In the genomic region with DNA sequence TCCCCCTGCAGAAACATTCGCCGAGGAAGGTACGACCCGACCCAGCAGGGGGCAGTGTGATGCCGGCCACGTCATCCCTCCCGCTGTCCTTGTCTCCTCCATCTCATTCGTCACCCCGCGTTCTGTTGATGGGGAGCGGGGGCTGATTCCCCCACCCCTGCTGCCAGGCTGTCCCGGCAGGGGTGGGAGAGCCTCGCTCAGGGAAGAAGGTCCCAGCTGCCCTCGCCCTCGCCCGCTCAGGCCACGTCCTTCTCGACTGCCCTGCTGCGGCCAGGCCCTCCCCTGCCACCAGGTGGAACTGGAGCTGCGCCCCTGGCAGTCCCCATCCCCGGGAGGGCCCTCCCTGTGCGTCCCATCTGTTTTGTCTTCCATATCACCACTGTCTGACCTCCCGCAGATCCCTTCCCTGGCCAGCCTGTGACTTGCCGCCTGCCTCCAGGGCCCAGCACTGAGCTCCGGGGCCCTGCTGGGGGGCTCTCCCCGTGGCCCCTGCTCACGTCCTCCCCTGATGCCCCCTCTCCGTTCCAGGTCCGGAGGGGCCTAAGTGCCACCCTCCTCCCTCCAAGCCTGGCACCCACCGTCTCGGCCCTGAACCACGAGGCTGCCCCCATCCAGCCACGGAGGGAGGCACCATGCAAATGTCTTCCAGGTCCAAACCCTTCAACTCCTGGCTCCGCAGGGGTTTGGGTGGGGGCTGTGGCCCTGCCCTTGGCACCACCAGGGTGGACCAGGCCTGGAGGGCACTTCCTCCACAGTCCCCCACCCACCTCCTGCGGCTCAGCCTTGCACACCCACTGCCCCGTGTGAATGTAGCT, we compare ENCODE assay signal across 1 cellular context.
TF ChIP-seq lines count a peak whose summit lies in the region.

No MANE protein-coding gene starts in this region.

TF ChIP-seq in HepG2, 621 proteins besides CTCF, POLR2A, EP300 and RAD21 (continued from another document and continues in another):
- TF ChIP-seq, protein P1, sequence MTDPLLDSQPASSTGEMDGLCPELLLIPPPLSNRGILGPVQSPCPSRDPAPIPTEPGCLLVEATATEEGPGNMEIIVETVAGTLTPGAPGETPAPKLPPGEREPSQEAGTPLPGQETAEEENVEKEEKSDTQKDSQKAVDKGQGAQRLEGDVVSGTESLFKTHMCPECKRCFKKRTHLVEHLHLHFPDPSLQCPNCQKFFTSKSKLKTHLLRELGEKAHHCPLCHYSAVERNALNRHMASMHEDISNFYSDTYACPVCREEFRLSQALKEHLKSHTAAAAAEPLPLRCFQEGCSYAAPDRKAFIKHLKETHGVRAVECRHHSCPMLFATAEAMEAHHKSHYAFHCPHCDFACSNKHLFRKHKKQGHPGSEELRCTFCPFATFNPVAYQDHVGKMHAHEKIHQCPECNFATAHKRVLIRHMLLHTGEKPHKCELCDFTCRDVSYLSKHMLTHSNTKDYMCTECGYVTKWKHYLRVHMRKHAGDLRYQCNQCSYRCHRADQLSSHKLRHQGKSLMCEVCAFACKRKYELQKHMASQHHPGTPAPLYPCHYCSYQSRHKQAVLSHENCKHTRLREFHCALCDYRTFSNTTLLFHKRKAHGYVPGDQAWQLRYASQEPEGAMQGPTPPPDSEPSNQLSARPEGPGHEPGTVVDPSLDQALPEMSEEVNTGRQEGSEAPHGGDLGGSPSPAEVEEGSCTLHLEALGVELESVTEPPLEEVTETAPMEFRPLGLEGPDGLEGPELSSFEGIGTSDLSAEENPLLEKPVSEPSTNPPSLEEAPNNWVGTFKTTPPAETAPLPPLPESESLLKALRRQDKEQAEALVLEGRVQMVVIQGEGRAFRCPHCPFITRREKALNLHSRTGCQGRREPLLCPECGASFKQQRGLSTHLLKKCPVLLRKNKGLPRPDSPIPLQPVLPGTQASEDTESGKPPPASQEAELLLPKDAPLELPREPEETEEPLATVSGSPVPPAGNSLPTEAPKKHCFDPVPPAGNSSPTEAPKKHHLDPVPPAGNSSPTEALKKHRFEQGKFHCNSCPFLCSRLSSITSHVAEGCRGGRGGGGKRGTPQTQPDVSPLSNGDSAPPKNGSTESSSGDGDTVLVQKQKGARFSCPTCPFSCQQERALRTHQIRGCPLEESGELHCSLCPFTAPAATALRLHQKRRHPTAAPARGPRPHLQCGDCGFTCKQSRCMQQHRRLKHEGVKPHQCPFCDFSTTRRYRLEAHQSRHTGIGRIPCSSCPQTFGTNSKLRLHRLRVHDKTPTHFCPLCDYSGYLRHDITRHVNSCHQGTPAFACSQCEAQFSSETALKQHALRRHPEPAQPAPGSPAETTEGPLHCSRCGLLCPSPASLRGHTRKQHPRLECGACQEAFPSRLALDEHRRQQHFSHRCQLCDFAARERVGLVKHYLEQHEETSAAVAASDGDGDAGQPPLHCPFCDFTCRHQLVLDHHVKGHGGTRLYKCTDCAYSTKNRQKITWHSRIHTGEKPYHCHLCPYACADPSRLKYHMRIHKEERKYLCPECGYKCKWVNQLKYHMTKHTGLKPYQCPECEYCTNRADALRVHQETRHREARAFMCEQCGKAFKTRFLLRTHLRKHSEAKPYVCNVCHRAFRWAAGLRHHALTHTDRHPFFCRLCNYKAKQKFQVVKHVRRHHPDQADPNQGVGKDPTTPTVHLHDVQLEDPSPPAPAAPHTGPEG (CRISPR knock-in tag; IDR thresholded peaks at IDR 0.05): no peak
- no peak for TF ChIP-seq HNRNPLL (IDR thresholded peaks at IDR 0.05; ENCODE audit: low read depth, low read length, poor library complexity, severe bottlenecking)
- no peak for TF ChIP-seq ZNF326 (CRISPR knock-in tag; IDR thresholded peaks at IDR 0.05; ENCODE audit: borderline replicate concordance)
- TF ChIP-seq, protein P2, sequence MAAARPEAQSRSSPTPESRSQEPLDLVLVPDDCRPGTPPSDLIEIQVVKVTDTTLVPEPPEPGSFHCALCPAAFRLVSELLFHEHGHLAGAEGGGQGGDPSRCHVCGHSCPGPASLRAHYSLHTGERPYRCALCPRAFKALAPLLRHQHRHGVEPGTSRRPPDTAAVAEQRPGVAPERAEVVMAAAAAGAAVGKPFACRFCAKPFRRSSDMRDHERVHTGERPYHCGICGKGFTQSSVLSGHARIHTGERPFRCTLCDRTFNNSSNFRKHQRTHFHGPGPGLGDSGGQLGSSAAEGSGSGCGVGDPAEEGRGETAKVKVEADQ (CRISPR knock-in tag; IDR thresholded peaks at IDR 0.05; ENCODE audit: borderline replicate concordance): no peak
- TF ChIP-seq ZNF747 (CRISPR knock-in tag; IDR thresholded peaks at IDR 0.05; ENCODE audit: borderline replicate concordance): no peak
- no peak for TF ChIP-seq CCDC6 (CRISPR knock-in tag; IDR thresholded peaks at IDR 0.05)
- TF ChIP-seq, protein P3, sequence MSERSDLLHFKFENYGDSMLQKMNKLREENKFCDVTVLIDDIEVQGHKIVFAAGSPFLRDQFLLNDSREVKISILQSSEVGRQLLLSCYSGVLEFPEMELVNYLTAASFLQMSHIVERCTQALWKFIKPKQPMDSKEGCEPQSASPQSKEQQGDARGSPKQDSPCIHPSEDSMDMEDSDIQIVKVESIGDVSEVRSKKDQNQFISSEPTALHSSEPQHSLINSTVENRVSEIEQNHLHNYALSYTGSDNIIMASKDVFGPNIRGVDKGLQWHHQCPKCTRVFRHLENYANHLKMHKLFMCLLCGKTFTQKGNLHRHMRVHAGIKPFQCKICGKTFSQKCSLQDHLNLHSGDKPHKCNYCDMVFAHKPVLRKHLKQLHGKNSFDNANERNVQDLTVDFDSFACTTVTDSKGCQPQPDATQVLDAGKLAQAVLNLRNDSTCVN (CRISPR knock-in tag; IDR thresholded peaks at IDR 0.05; ENCODE audit: borderline replicate concordance): no peak
- no peak for TF ChIP-seq SMARCE1 (IDR thresholded peaks at IDR 0.05; ENCODE audit: borderline replicate concordance)
- TF ChIP-seq KDM3A (CRISPR knock-in tag; IDR thresholded peaks at IDR 0.05; ENCODE audit: low read depth): peak; percentile 71; the same call in 1 of the 2 replicates
- no peak for TF ChIP-seq ZNF17 (CRISPR knock-in tag; IDR thresholded peaks at IDR 0.05)
- TF ChIP-seq, protein P4, sequence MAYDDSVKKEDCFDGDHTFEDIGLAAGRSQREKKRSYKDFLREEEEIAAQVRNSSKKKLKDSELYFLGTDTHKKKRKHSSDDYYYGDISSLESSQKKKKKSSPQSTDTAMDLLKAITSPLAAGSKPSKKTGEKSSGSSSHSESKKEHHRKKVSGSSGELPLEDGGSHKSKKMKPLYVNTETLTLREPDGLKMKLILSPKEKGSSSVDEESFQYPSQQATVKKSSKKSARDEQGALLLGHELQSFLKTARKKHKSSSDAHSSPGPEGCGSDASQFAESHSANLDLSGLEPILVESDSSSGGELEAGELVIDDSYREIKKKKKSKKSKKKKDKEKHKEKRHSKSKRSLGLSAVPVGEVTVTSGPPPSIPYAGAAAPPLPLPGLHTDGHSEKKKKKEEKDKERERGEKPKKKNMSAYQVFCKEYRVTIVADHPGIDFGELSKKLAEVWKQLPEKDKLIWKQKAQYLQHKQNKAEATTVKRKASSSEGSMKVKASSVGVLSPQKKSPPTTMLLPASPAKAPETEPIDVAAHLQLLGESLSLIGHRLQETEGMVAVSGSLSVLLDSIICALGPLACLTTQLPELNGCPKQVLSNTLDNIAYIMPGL (CRISPR knock-in tag; IDR thresholded peaks at IDR 0.05; ENCODE audit: borderline replicate concordance in 1 of 2, low read depth in 1 of 2): peak; percentile 91 to 93
- TF ChIP-seq NR1H2 (CRISPR knock-in tag; IDR thresholded peaks at IDR 0.05; ENCODE audit: borderline replicate concordance, low read depth): no peak
- peak; percentile 38; the same call in 1 of the 2 replicates for TF ChIP-seq HDAC2 (CRISPR knock-in tag; IDR thresholded peaks at IDR 0.05)
- no peak for TF ChIP-seq ZBTB42 (CRISPR knock-in tag; IDR thresholded peaks at IDR 0.05)
- no peak for TF ChIP-seq PLRG1 (conservative IDR thresholded peaks at IDR 0.05)
- TF ChIP-seq, protein P5, sequence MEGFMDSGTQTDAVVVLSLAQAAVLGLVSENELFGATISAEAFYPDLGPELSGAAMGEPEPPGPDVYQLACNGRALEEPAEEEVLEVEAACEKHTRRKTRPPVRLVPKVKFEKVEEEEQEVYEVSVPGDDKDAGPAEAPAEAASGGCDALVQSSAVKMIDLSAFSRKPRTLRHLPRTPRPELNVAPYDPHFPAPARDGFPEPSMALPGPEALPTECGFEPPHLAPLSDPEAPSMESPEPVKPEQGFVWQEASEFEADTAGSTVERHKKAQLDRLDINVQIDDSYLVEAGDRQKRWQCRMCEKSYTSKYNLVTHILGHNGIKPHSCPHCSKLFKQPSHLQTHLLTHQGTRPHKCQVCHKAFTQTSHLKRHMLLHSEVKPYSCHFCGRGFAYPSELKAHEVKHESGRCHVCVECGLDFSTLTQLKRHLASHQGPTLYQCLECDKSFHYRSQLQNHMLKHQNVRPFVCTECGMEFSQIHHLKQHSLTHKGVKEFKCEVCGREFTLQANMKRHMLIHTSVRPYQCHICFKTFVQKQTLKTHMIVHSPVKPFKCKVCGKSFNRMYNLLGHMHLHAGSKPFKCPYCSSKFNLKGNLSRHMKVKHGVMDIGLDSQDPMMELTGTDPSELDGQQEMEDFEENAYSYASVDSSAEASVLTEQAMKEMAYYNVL (CRISPR knock-in tag; IDR thresholded peaks at IDR 0.05; ENCODE audit: borderline replicate concordance): peak; percentile 85; the same call in 1 of the 2 replicates
- no peak for TF ChIP-seq ZNF232 (CRISPR knock-in tag; IDR thresholded peaks at IDR 0.05; ENCODE audit: borderline replicate concordance)
- TF ChIP-seq MAFK (conservative IDR thresholded peaks at IDR 0.05 in 1 of 2, IDR thresholded peaks at IDR 0.05 in 1 of 2; ENCODE audit: low read length in 2 of 2): no peak
- peak; percentile 54; the same call in 1 of the 2 replicates for TF ChIP-seq ZNF556 (CRISPR knock-in tag; IDR thresholded peaks at IDR 0.05; ENCODE audit: borderline replicate concordance)
- TF ChIP-seq, protein P6, sequence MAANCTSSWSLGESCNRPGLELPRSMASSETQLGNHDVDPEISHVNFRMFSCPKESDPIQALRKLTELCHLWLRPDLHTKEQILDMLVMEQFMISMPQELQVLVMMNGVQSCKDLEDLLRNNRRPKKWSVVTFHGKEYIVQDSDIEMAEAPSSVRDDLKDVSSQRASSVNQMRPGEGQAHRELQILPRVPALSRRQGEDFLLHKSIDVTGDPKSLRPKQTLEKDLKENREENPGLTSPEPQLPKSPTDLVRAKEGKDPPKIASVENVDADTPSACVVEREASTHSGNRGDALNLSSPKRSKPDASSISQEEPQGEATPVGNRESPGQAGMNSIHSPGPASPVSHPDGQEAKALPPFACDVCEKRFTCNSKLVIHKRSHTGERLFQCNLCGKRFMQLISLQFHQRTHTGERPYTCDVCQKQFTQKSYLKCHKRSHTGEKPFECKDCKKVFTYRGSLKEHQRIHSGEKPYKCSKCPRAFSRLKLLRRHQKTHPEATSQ (CRISPR knock-in tag; IDR thresholded peaks at IDR 0.05; ENCODE audit: borderline replicate concordance): no peak
- peak; percentile 60; the same call in 1 of the 2 replicates for TF ChIP-seq GABPB1 (CRISPR knock-in tag; IDR thresholded peaks at IDR 0.05)
- TF ChIP-seq, protein P7, sequence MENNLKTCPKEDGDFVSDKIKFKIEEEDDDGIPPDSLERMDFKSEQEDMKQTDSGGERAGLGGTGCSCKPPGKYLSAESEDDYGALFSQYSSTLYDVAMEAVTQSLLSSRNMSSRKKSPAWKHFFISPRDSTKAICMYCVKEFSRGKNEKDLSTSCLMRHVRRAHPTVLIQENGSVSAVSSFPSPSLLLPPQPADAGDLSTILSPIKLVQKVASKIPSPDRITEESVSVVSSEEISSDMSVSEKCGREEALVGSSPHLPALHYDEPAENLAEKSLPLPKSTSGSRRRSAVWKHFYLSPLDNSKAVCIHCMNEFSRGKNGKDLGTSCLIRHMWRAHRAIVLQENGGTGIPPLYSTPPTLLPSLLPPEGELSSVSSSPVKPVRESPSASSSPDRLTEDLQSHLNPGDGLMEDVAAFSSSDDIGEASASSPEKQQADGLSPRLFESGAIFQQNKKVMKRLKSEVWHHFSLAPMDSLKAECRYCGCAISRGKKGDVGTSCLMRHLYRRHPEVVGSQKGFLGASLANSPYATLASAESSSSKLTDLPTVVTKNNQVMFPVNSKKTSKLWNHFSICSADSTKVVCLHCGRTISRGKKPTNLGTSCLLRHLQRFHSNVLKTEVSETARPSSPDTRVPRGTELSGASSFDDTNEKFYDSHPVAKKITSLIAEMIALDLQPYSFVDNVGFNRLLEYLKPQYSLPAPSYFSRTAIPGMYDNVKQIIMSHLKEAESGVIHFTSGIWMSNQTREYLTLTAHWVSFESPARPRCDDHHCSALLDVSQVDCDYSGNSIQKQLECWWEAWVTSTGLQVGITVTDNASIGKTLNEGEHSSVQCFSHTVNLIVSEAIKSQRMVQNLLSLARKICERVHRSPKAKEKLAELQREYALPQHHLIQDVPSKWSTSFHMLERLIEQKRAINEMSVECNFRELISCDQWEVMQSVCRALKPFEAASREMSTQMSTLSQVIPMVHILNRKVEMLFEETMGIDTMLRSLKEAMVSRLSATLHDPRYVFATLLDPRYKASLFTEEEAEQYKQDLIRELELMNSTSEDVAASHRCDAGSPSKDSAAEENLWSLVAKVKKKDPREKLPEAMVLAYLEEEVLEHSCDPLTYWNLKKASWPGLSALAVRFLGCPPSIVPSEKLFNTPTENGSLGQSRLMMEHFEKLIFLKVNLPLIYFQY (CRISPR knock-in tag; IDR thresholded peaks at IDR 0.05; ENCODE audit: borderline replicate concordance): 0 out of 2 replicates have a peak, but pooled peaks have one; percentile 35
- peak; percentile 35; the same call in 1 of the 2 replicates for TF ChIP-seq FOXA3 (CRISPR knock-in tag; IDR thresholded peaks at IDR 0.05)
- no peak for TF ChIP-seq ZNF570 (CRISPR knock-in tag; IDR thresholded peaks at IDR 0.05; ENCODE audit: borderline replicate concordance)
- TF ChIP-seq KLF6 (CRISPR knock-in tag; IDR thresholded peaks at IDR 0.05): no peak
- TF ChIP-seq, protein P8, sequence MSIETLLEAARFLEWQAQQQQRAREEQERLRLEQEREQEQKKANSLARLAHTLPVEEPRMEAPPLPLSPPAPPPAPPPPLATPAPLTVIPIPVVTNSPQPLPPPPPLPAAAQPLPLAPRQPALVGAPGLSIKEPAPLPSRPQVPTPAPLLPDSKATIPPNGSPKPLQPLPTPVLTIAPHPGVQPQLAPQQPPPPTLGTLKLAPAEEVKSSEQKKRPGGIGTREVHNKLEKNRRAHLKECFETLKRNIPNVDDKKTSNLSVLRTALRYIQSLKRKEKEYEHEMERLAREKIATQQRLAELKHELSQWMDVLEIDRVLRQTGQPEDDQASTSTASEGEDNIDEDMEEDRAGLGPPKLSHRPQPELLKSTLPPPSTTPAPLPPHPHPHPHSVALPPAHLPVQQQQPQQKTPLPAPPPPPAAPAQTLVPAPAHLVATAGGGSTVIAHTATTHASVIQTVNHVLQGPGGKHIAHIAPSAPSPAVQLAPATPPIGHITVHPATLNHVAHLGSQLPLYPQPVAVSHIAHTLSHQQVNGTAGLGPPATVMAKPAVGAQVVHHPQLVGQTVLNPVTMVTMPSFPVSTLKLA (IDR thresholded peaks at IDR 0.05): no peak
- TF ChIP-seq ZNF484 (CRISPR knock-in tag; IDR thresholded peaks at IDR 0.05; ENCODE audit: borderline replicate concordance, low read depth): no peak
- TF ChIP-seq DNMT1 (CRISPR knock-in tag; IDR thresholded peaks at IDR 0.05): no peak
- no peak for TF ChIP-seq PHF5A (CRISPR knock-in tag; IDR thresholded peaks at IDR 0.05; ENCODE audit: low read depth, unreplicated experiment)
- TF ChIP-seq CHD4 (IDR thresholded peaks at IDR 0.05; ENCODE audit: borderline replicate concordance, low read length): no peak
- no peak for TF ChIP-seq SATB2 (CRISPR knock-in tag; IDR thresholded peaks at IDR 0.05)
- TF ChIP-seq ZNF629 (CRISPR knock-in tag; conservative IDR thresholded peaks at IDR 0.05): no peak
- TF ChIP-seq, protein P9, sequence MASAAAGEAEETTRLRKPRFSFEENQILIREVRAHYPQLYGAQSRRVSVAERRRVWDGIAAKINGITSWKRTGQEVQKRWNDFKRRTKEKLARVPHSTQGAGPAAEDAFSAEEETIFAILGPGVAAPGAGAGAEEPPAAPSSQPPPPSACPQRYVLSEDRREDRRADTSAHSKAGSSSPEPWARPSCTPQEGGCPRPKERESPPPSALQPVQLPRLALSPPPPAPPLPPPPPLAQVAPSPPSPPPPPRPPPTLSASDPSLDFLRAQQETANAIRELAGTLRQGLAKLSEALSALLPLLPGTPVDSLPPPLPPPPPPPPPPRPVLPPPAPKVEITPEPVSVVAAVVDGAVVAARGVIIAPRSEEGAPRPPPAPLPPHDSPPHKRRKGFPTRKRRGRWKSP (CRISPR knock-in tag; IDR thresholded peaks at IDR 0.05): no peak
- no peak for TF ChIP-seq PHB2 (IDR thresholded peaks at IDR 0.05; ENCODE audit: partially characterized antibody)
